ENCODE assay signal across 1 cellular context in the genomic region with DNA sequence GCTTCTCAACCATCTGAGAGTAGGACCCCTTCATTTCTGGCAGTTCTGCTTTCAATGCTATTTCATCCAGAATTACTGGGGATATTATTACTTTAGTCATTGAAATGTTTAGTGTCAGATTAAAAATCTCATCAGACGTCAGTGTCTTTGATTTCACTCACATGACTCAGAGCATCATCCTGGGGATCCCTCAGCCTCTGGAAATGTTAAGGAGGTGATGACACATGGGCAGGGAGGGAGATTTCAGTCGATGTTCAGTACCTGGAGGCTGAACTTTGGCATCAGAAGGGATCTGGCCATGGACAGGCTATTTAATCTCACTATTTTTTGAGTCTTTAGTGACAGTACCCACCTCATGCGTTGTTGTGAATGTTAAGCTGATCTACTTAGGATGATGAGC.
TF ChIP-seq lines count a peak whose summit lies in the region.

No MANE protein-coding gene starts in this region.

TF ChIP-seq in IMR-90, 13 proteins besides CTCF, POLR2A, EP300 and RAD21:
- TF ChIP-seq BHLHE40 (IDR thresholded peaks at IDR 0.05; ENCODE audit: low read depth, low read length) (no peak), MAFK (IDR thresholded peaks at IDR 0.05; ENCODE audit: low read depth, low read length) (no peak), NFE2L2 (IDR thresholded peaks at IDR 0.05; ENCODE audit: low read depth, low read length) (no peak), USF2 (IDR thresholded peaks at IDR 0.05; ENCODE audit: low read depth, low read length) (no peak), FOS (IDR thresholded peaks at IDR 0.05; ENCODE audit: low read depth, low read length) (no peak), MXI1 (IDR thresholded peaks at IDR 0.05; ENCODE audit: borderline replicate concordance, low read depth, low read length) (no peak), SMC3 (IDR thresholded peaks at IDR 0.05; ENCODE audit: low read depth, low read length) (no peak), CHD1 (IDR thresholded peaks at IDR 0.05; ENCODE audit: low read depth, low read length) (no peak), RCOR1 (IDR thresholded peaks at IDR 0.05; ENCODE audit: insufficient replicate concordance, low read length) (no peak), CEBPB (IDR thresholded peaks at IDR 0.05; ENCODE audit: low read depth, low read length) (no peak), MAZ (IDR thresholded peaks at IDR 0.05; ENCODE audit: borderline replicate concordance, low read depth, low read length) (no peak), RFX5 (IDR thresholded peaks at IDR 0.05; ENCODE audit: low read depth, low read length) (no peak)
- TF ChIP-seq, protein P1, sequence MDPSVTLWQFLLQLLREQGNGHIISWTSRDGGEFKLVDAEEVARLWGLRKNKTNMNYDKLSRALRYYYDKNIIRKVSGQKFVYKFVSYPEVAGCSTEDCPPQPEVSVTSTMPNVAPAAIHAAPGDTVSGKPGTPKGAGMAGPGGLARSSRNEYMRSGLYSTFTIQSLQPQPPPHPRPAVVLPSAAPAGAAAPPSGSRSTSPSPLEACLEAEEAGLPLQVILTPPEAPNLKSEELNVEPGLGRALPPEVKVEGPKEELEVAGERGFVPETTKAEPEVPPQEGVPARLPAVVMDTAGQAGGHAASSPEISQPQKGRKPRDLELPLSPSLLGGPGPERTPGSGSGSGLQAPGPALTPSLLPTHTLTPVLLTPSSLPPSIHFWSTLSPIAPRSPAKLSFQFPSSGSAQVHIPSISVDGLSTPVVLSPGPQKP (IDR thresholded peaks at IDR 0.05; ENCODE audit: borderline replicate concordance, low read depth, low read length), result no peak
